ENCODE assay signal across 25 cellular contexts in the genomic region with DNA sequence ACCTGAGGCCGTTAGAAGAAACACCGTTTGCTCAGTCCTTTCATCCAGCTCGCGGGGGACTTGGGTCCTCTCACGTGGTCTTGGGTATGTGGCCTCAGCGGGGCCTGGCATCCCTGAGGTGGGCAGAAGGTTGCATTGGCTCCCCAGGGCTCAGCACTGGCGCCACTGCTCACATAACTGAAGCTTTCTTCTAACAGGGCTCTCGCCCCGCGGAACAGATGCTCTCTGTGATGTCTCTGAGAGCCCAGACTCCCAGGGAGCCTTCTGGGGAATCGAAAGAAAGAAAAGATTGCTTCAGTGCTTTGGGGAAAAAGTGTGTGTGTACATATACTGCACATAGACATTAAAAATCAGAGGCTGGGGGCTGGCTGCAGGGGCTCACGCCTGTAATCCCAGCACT.
"Had no signal": no experiment of that assay in that cellular context is flagged by ENCODE, and none has a peak within 500 bp of the region (broad histone marks: within the 10 kb centered on the region; RNA-seq: fewer than 3 reads in every experiment).

No MANE protein-coding gene starts in this region.

- H3K4me2 ChIP-seq: hepatocyte, neural progenitor cell had no signal

- H3K4me3 ChIP-seq: breast epithelium, gastrocnemius medialis, hepatocyte, neural progenitor cell, thoracic aorta, uterus had no signal

- DNase-seq: activated B cell treated with CpG ODN at 0.5 μM for 24 hours; activated CD4-positive, alpha-beta T cell treated with anti-CD3 and anti-CD28 coated beads for 36 hours; activated CD4-positive, alpha-beta T cell treated with anti-CD3 and anti-CD28 coated beads, Interleukin-2, amount 50 U/mL, for 4 hours; activated naive CD4-positive, alpha-beta T cell; activated T-cell treated with anti-CD3 and anti-CD28 coated beads for 4 hours; activated T-cell treated with anti-CD3 and anti-CD28 coated beads, Interleukin-2, amount 50 U/mL, for 72 hours; central memory CD4-positive, alpha-beta T cell; effector CD8-positive, alpha-beta T cell; erythroblast; gastrocnemius medialis; islet precursor cell; naive thymus-derived CD8-positive, alpha-beta T cell; posterior cingulate gyrus; right cardiac atrium; stimulated activated naive CD4-positive, alpha-beta T cell treated with Interleukin-2 at 50 U/mL for 16 hours; T-helper 2 cell; uterus had no signal

- H3K27ac ChIP-seq: breast epithelium, gastrocnemius medialis, hepatocyte, neural progenitor cell, thoracic aorta, uterus had no signal

- H3K4me1 ChIP-seq: breast epithelium, neural progenitor cell, uterus had no signal

- H3K27me3 Mint-ChIP-seq: activated B cell treated with CpG ODN at 0.5 μM for 24 hours; activated CD4-positive, alpha-beta T cell treated with anti-CD3 and anti-CD28 coated beads for 36 hours; dendritic cell treated with granulocyte-macrophage colony-stimulating factor and Interleukin-4, amounts not matched to agents 40 ng/mL and 50 ng/mL, for 4 days; memory B cell; naive thymus-derived CD8-positive, alpha-beta T cell; type B pancreatic cell had no signal

- H3K9ac ChIP-seq: neural progenitor cell had no signal

- H3K9me3 ChIP-seq: gastrocnemius medialis, thoracic aorta had no signal

- ATAC-seq: activated CD4-positive, alpha-beta T cell treated with anti-CD3 and anti-CD28 coated beads for 36 hours; activated naive CD4-positive, alpha-beta T cell treated with anti-CD3 and anti-CD28 coated beads, Interleukin-2, amount 50 U/mL, for 72 hours; activated T-cell treated with anti-CD3 and anti-CD28 coated beads, Interleukin-2, amount 50 U/mL, for 72 hours; gastrocnemius medialis; naive thymus-derived CD8-positive, alpha-beta T cell had no signal

- H3K9me3 Mint-ChIP-seq: activated T-cell treated with anti-CD3 and anti-CD28 coated beads, Interleukin-2, amount 50 U/mL, for 72 hours; dendritic cell treated with granulocyte-macrophage colony-stimulating factor and Interleukin-4, amounts not matched to agents 40 ng/mL and 50 ng/mL, for 4 days; memory B cell had no signal

- H3K27ac Mint-ChIP-seq: activated B cell treated with CpG ODN at 0.5 μM for 24 hours; activated CD4-positive, alpha-beta T cell treated with anti-CD3 and anti-CD28 coated beads for 36 hours; activated T-cell treated with anti-CD3 and anti-CD28 coated beads, Interleukin-2, amount 50 U/mL, for 72 hours; dendritic cell treated with granulocyte-macrophage colony-stimulating factor and Interleukin-4, amounts not matched to agents 40 ng/mL and 50 ng/mL, for 4 days; memory B cell; neural progenitor cell; type B pancreatic cell had no signal

- H2AFZ ChIP-seq: hepatocyte, neural progenitor cell had no signal

- H3K4me3 Mint-ChIP-seq: activated B cell treated with CpG ODN at 0.5 μM for 24 hours; activated CD4-positive, alpha-beta T cell treated with anti-CD3 and anti-CD28 coated beads for 36 hours; activated T-cell treated with anti-CD3 and anti-CD28 coated beads, Interleukin-2, amount 50 U/mL, for 72 hours; dendritic cell treated with granulocyte-macrophage colony-stimulating factor and Interleukin-4, amounts not matched to agents 40 ng/mL and 50 ng/mL, for 4 days; memory B cell; naive thymus-derived CD8-positive, alpha-beta T cell; neural progenitor cell; type B pancreatic cell had no signal

- H3K27me3 ChIP-seq: breast epithelium, gastrocnemius medialis, hepatocyte, neural progenitor cell, uterus had no signal
